In the genomic region with DNA sequence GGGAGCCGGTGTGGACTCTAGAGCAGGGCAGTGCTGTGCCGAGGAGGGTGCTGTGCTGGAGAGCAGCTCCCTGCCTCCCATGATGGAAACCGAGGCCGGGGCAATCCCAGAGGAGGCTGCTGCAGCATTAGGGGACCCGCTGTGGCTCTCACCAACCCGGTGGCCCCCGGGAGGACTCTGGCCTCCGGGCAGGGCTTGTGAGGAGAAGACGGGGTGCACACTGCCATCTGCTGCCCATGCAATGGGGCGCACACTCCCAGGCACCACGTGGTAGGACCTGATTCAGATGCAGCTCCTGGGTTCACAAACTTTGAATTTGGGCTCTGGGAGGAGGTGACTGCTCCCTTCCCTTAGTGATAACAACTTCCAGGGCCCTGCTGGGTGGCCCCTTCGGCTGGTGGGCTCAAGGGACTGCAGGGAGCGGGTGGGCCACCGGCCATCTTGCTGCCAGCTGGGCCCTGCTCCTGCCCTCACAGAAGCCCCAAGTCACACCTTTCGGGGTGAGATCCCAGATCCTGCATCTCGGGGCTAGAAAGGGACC, we compare ENCODE assay signal across 8 cellular contexts.
DNase-seq lines count a peak whose midpoint lies in the region; ATAC-seq and TF ChIP-seq lines count a peak whose summit lies in the region.
"Had no signal": no experiment of that assay in that cellular context is flagged by ENCODE, and none has a peak within 500 bp of the region (broad histone marks: within the 10 kb centered on the region; RNA-seq: fewer than 3 reads in every experiment).

No MANE protein-coding gene starts in this region.

- DNase-seq in GM06990 (ENCODE audit: extremely low read depth, insufficient read length) (no peak), cerebellar cortex (ENCODE audit: low spot score) (peak; percentile 20), osteocyte (ENCODE audit: extremely low spot score, unreplicated experiment) (no peak), KBM-7 (no peak), NCI-H2196 (lab: John Stamatoyannopoulos, UW; ENCODE audit: unreplicated experiment) (no peak)

- no peak for ATAC-seq in HG02763 (IDR thresholded peaks at IDR 0.05; ENCODE audit: unreplicated experiment)

- H3K4me3 ChIP-seq in GM06990 (replicated peaks; ENCODE audit: low read depth, low read length): no peak overlapping the region

- H3K27me3 Mint-ChIP-seq in osteocyte (ENCODE audit: unreplicated experiment): peaks cover 15% of the 10 kb centered on the region

- no peak overlapping the region for H3K4me3 Mint-ChIP-seq in osteocyte (ENCODE audit: unreplicated experiment)
- H3K4me3 Mint-ChIP-seq: activated T-helper 1 cell treated with anti-CD3 and anti-CD28 coated beads, Interleukin-12 subunit alpha, Interleukin-12 subunit beta, Interleukin-2, Interleukin-4 antibody, amounts not matched to agents 30 ng/mL and 10 ng/mL and 1 ng/mL, durations not matched to agents 14 hours and 24 hours and 36 hours had no signal

- H3K27ac Mint-ChIP-seq in osteocyte (ENCODE audit: unreplicated experiment): no peak overlapping the region
- H3K27ac Mint-ChIP-seq: activated T-helper 1 cell treated with anti-CD3 and anti-CD28 coated beads, Interleukin-12 subunit alpha, Interleukin-12 subunit beta, Interleukin-2, Interleukin-4 antibody, amounts not matched to agents 30 ng/mL and 10 ng/mL and 1 ng/mL, durations not matched to agents 14 hours and 24 hours and 36 hours had no signal

- H3K27me3 ChIP-seq in GM06990 (replicated peaks; ENCODE audit: control insufficient read depth, insufficient read depth, low read length): no peaks in the 10 kb centered on the region; the same call in none of the 2 replicates

- H3K36me3 ChIP-seq in GM06990 (ENCODE audit: control insufficient read depth, insufficient read depth, low read length): no peaks in the 10 kb centered on the region

- H3K4me1 Mint-ChIP-seq in osteocyte (ENCODE audit: unreplicated experiment): peaks cover 15% of the 10 kb centered on the region

- TF ChIP-seq CTCF in GM06990 (IDR thresholded peaks at IDR 0.05; ENCODE audit: insufficient read depth, low read length, poor library complexity, severe bottlenecking): peak; percentile 47
- peak; percentile 55 for TF ChIP-seq CTCF in LNCAP (IDR thresholded peaks at IDR 0.05)
- TF ChIP-seq CTCF in osteocyte (IDR thresholded peaks at IDR 0.05): peak; percentile 54

- no peaks in the 10 kb centered on the region for H3K36me3 Mint-ChIP-seq in osteocyte (ENCODE audit: unreplicated experiment)

- no peaks in the 10 kb centered on the region for H3K9me3 Mint-ChIP-seq in osteocyte (ENCODE audit: unreplicated experiment)
- H3K9me3 Mint-ChIP-seq: activated T-helper 1 cell treated with anti-CD3 and anti-CD28 coated beads, Interleukin-12 subunit alpha, Interleukin-12 subunit beta, Interleukin-2, Interleukin-4 antibody, amounts not matched to agents 30 ng/mL and 10 ng/mL and 1 ng/mL, durations not matched to agents 14 hours and 24 hours and 36 hours had no signal

- in situ Hi-C loops in KBM-7 (cut with MboI; ENCODE audit: low pct_unique_long_range_greater_than_20kb, low sequenced_read_pairs): loop anchor here (25.0 kb wide), 1 partner anchor 524 kb away; no protein-coding TSS in a partner anchor
